In genomic region chr10:61973169-61973568, GRCh38 we compare ENCODE assay signal across 12 cellular contexts.
DNase-seq lines count a peak whose midpoint lies in the region; ATAC-seq and TF ChIP-seq lines count a peak whose summit lies in the region.
"Had no signal": no experiment of that assay in that cellular context is flagged by ENCODE, and none has a peak within 500 bp of the region (broad histone marks: within the 10 kb centered on the region; RNA-seq: fewer than 3 reads in every experiment).

No MANE protein-coding gene starts in this region.

- DNase-seq in EL (peak; percentile 18), activated B cell treated with CpG ODN at 0.5 μM for 24 hours (no peak), right atrium auricular region (ENCODE audit: low spot score) (no peak), NCI-H82 (lab: John Stamatoyannopoulos, UW) (no peak), NOMO-1 (lab: John Stamatoyannopoulos, UW; ENCODE audit: unreplicated experiment in 2 of 2) (no peak)
- DNase-seq in activated CD8-positive, alpha-beta T cell treated with anti-CD3 and anti-CD28 coated beads, Interleukin-2, amount 10 ng/mL, durations not matched to agents 7 days and 5 days: no peak
- DNase-seq: activated CD4-positive, CD25-positive, alpha-beta regulatory T cell; aorta; GOT3; NCI-H226 had no signal

- H3K27ac Mint-ChIP-seq in activated B cell treated with CpG ODN at 0.5 μM for 24 hours: peak overlapping the region; percentile 78
- no peak overlapping the region for H3K27ac Mint-ChIP-seq in activated CD8-positive, alpha-beta T cell treated with anti-CD3 and anti-CD28 coated beads, Interleukin-2, amount 10 ng/mL, durations not matched to agents 7 days and 5 days

- peak overlapping the region; percentile 20 for H3K4me3 Mint-ChIP-seq in activated B cell treated with CpG ODN at 0.5 μM for 24 hours
- no peak overlapping the region for H3K4me3 Mint-ChIP-seq in activated CD8-positive, alpha-beta T cell treated with anti-CD3 and anti-CD28 coated beads, Interleukin-2, amount 10 ng/mL, durations not matched to agents 7 days and 5 days
- H3K4me3 Mint-ChIP-seq: CD14-positive monocyte had no signal

- H3K27me3 ChIP-seq in right atrium auricular region (no peaks in the 10 kb centered on the region), subcutaneous abdominal adipose tissue (ENCODE audit: control insufficient read depth in 5 of 5, insufficient read depth in 4 of 5, low read length in 5 of 5) (no peaks in the 10 kb centered on the region)

- CTCF ChIA-PET in activated B cell treated with CpG ODN at 0.5 μM for 24 hours (lab: Charles Lee): interaction anchor here (0.5 to 1.0 kb wide), 4 partner anchors 33 to 272 kb away, joined by 3 read pairs; no protein-coding TSS in a partner anchor
- CTCF ChIA-PET in activated CD8-positive, alpha-beta T cell treated with anti-CD3 and anti-CD28 coated beads, Interleukin-2, amount 10 ng/mL, durations not matched to agents 7 days and 5 days (lab: Charles Lee): interaction anchor here (1.6 kb wide), 1 partner anchor 65 kb away, joined by 4 read pairs; no protein-coding TSS in a partner anchor

- H3K9me3 ChIP-seq in right atrium auricular region (no peaks in the 10 kb centered on the region), subcutaneous abdominal adipose tissue (ENCODE audit: control insufficient read depth in 5 of 5, low read length in 5 of 5) (no peaks in the 10 kb centered on the region)

- H3K36me3 ChIP-seq in right atrium auricular region (no peaks in the 10 kb centered on the region), subcutaneous abdominal adipose tissue (ENCODE audit: control insufficient read depth in 5 of 5, insufficient read depth in 5 of 5, low read length in 5 of 5) (no peaks in the 10 kb centered on the region)

- H3K4me3 ChIP-seq in right atrium auricular region (no peak overlapping the region), subcutaneous abdominal adipose tissue (ENCODE audit: low read depth in 1 of 5, low read length in 5 of 5) (no peak overlapping the region)

- intact Hi-C loops in activated B cell treated with CpG ODN at 0.5 μM for 24 hours (cut with micrococcal nuclease): no loop called here

- H3K4me1 ChIP-seq in right atrium auricular region: peaks cover 0 to 46% of the 10 kb centered on the region in 2 donors
- peaks cover 3 to 50% (median 48%) of the 10 kb centered on the region in 5 donors for H3K4me1 ChIP-seq in subcutaneous abdominal adipose tissue (ENCODE audit: control insufficient read depth in 5 of 5, insufficient read depth in 5 of 5, low read length in 5 of 5)

- TF ChIP-seq CTCF in activated B cell treated with CpG ODN at 0.5 μM for 24 hours (IDR thresholded peaks at IDR 0.05): no peak
- TF ChIP-seq CTCF in right atrium auricular region (IDR thresholded peaks at IDR 0.05): no peak

- no peaks in the 10 kb centered on the region for H3K27me3 Mint-ChIP-seq in activated B cell treated with CpG ODN at 0.5 μM for 24 hours
- H3K27me3 Mint-ChIP-seq in activated CD8-positive, alpha-beta T cell treated with anti-CD3 and anti-CD28 coated beads, Interleukin-2, amount 10 ng/mL, durations not matched to agents 7 days and 5 days (ENCODE audit: low read depth): no peaks in the 10 kb centered on the region

- POLR2A ChIA-PET in activated B cell treated with CpG ODN at 0.5 μM for 24 hours (lab: Charles Lee): interaction anchor here (1.3 to 4.8 kb wide), 6 partner anchors 10 to 74 kb away, joined by 3 to 53 read pairs (median 8); partner anchors contain the start of gene ARID5B
- POLR2A ChIA-PET in activated CD8-positive, alpha-beta T cell treated with anti-CD3 and anti-CD28 coated beads, Interleukin-2, amount 10 ng/mL, durations not matched to agents 7 days and 5 days (lab: Charles Lee): no interaction called here

- H3K36me3 Mint-ChIP-seq in activated B cell treated with CpG ODN at 0.5 μM for 24 hours (ENCODE audit: low read depth): peaks cover 60% of the 10 kb centered on the region
- peaks cover 42% of the 10 kb centered on the region for H3K36me3 Mint-ChIP-seq in activated CD8-positive, alpha-beta T cell treated with anti-CD3 and anti-CD28 coated beads, Interleukin-2, amount 10 ng/mL, durations not matched to agents 7 days and 5 days (ENCODE audit: low read depth)

- peak overlapping the region; percentile 44 to 51 for H3K27ac ChIP-seq in right atrium auricular region
- H3K27ac ChIP-seq in subcutaneous abdominal adipose tissue (ENCODE audit: low read depth, low read length): peak overlapping the region; percentile 49

- peak; percentile 21 for ATAC-seq in activated B cell treated with CpG ODN at 0.5 μM for 24 hours (ENCODE audit: low read depth)
- ATAC-seq in activated CD8-positive, alpha-beta T cell treated with anti-CD3 and anti-CD28 coated beads, Interleukin-2, amount 10 ng/mL, durations not matched to agents 7 days and 5 days: no peak

- peaks cover 3% of the 10 kb centered on the region for H3K9me3 Mint-ChIP-seq in activated B cell treated with CpG ODN at 0.5 μM for 24 hours
- H3K9me3 Mint-ChIP-seq in activated CD8-positive, alpha-beta T cell treated with anti-CD3 and anti-CD28 coated beads, Interleukin-2, amount 10 ng/mL, durations not matched to agents 7 days and 5 days (ENCODE audit: insufficient read depth): peaks cover 3% of the 10 kb centered on the region

- H3K9ac ChIP-seq in subcutaneous abdominal adipose tissue (ENCODE audit: low read length in 5 of 5): peak overlapping the region in 1 of 5 donors; percentile 4

- H3K4me1 Mint-ChIP-seq in activated B cell treated with CpG ODN at 0.5 μM for 24 hours: peaks cover 81% of the 10 kb centered on the region
- H3K4me1 Mint-ChIP-seq in activated CD8-positive, alpha-beta T cell treated with anti-CD3 and anti-CD28 coated beads, Interleukin-2, amount 10 ng/mL, durations not matched to agents 7 days and 5 days (ENCODE audit: low read depth): peaks cover 17% of the 10 kb centered on the region
